ENCODE assay signal across 1 cellular context in the genomic region with DNA sequence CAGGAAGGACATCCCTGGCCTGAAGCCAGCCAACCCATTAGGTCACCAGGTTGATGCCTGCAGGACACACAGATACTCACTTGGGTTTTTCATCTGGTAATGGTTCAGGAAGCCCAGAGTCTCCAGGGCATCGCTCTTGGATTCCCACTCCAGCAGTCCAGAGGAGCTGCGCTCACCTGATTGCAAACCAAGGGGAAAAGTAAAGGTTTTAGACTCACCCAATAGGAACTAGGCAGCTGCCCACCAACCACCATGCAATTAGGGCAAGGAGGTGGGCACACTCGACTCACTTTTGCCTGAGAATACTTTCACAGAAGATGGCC.
TF ChIP-seq lines count a peak whose summit lies in the region.

No MANE protein-coding gene starts in this region.

TF ChIP-seq in GM23338, 12 proteins besides CTCF, POLR2A, EP300 and RAD21:
- no peak for TF ChIP-seq CREB1 (CRISPR knock-in tag; IDR thresholded peaks at IDR 0.05; ENCODE audit: low read depth)
